Comparison of ENCODE assay signal across 17 cellular contexts in genomic region chr18:62106271-62106670, GRCh38.
DNase-seq lines count a peak whose midpoint lies in the region; ATAC-seq, FAIRE-seq and TF ChIP-seq lines count a peak whose summit lies in the region.
"Had no signal": no experiment of that assay in that cellular context is flagged by ENCODE, and none has a peak within 500 bp of the region (broad histone marks: within the 10 kb centered on the region; RNA-seq: fewer than 3 reads in every experiment).

No MANE protein-coding gene starts in this region.

- H3K9ac ChIP-seq in IMR-90 (ENCODE audit: low read depth, low read length), result no peak overlapping the region
- no peak overlapping the region for H3K9ac ChIP-seq in endothelial cell of umbilical vein (replicated peaks; ENCODE audit: extremely low read depth, insufficient read depth, low read length)
- H3K9ac ChIP-seq: BLaER1 had no signal

- no peaks in the 10 kb centered on the region for H3K79me1 ChIP-seq in IMR-90 (ENCODE audit: low read depth in 1 of 2, low read length in 2 of 2)

- peak; percentile 81 for FAIRE-seq in endothelial cell of umbilical vein (lab: Jason Lieb, UNC)
- FAIRE-seq: A204.1, H54 had no signal

- H3K4me2 ChIP-seq in IMR-90 (ENCODE audit: low read depth, low read length) (no peak overlapping the region), endothelial cell of umbilical vein (ENCODE audit: insufficient read depth, low read length) (peak overlapping the region; percentile 60)
- H3K4me2 ChIP-seq: BLaER1, GM23338 had no signal

- H3K9me3 ChIP-seq in IMR-90 (ENCODE audit: control insufficient read depth, insufficient read depth, low read length) (no peaks in the 10 kb centered on the region), endothelial cell of umbilical vein (replicated peaks; ENCODE audit: control insufficient read depth, insufficient read depth, low read length) (no peaks in the 10 kb centered on the region)
- H3K9me3 ChIP-seq: BLaER1 had no signal

- no TSS peak for BruUV-seq in IMR-90 (replicated peaks; lab: Mats Ljungman, UMichigan)
- no TSS peak for BruUV-seq in endothelial cell of umbilical vein (replicated peaks; lab: Mats Ljungman, UMichigan)

- H4K20me1 ChIP-seq in IMR-90 (ENCODE audit: insufficient read depth, low read length), result no peaks in the 10 kb centered on the region
- no peaks in the 10 kb centered on the region for H4K20me1 ChIP-seq in endothelial cell of umbilical vein (replicated peaks; ENCODE audit: control insufficient read depth, extremely low read depth, insufficient read depth, low read length)
- H4K20me1 ChIP-seq: BLaER1 had no signal

- H3K27me3 ChIP-seq in IMR-90 (ENCODE audit: control insufficient read depth, insufficient read depth, low read length) (no peaks in the 10 kb centered on the region), endothelial cell of umbilical vein (ENCODE audit: control insufficient read depth in 2 of 2, insufficient read depth in 2 of 2, low read length in 2 of 2) (no peaks in the 10 kb centered on the region)
- H3K27me3 ChIP-seq: BLaER1 had no signal

- no peak overlapping the region for H2BK15ac ChIP-seq in IMR-90 (ENCODE audit: low read depth, low read length)

- no peaks in the 10 kb centered on the region for H3K36me3 ChIP-seq in IMR-90 (ENCODE audit: control insufficient read depth, insufficient read depth, low read length)
- H3K36me3 ChIP-seq in endothelial cell of umbilical vein (ENCODE audit: control insufficient read depth in 2 of 2, extremely low read depth in 1 of 2, insufficient read depth in 2 of 2, low read length in 2 of 2), result no peaks in the 10 kb centered on the region

- no peak overlapping the region for H2BK5ac ChIP-seq in IMR-90 (ENCODE audit: low read depth, low read length, poor library complexity, severe bottlenecking)

- no peaks in the 10 kb centered on the region for H3K79me2 ChIP-seq in endothelial cell of umbilical vein (ENCODE audit: control insufficient read depth, insufficient read depth, low read length)

- POLR2A ChIA-PET in IMR-90 (lab: Charles Lee; ENCODE audit: unreplicated experiment) (no interaction called here), endothelial cell of umbilical vein (lab: Charles Lee) (interaction anchor here (0.7 to 0.8 kb wide), 2 partner anchors 18 to 212 kb away, joined by 3 to 5 read pairs; no protein-coding TSS in a partner anchor)

- no CpG with 5 or more reads among the region's 2 CpGs for WGBS in IMR-90 (ENCODE audit: extremely low coverage in 2 of 2, insufficient read length in 1 of 2), 2 experiments

- peaks cover 3% of the 10 kb centered on the region; the same call in 1 of the 2 replicates for H3K9me1 ChIP-seq in IMR-90 (ENCODE audit: insufficient read depth, low read length)
- peaks cover 3% of the 10 kb centered on the region for H3K9me1 ChIP-seq in endothelial cell of umbilical vein (replicated peaks; ENCODE audit: control insufficient read depth, extremely low read depth, insufficient read depth, low read length)

- TF ChIP-seq CTCF in IMR-90 (conservative IDR thresholded peaks at IDR 0.05; ENCODE audit: low read depth, low read length) (no peak), cardiac fibroblast (IDR thresholded peaks at IDR 0.05; ENCODE audit: low read depth, low read length) (no peak), endothelial cell of umbilical vein (IDR thresholded peaks at IDR 0.05; ENCODE audit: extremely low read depth in 1 of 2, insufficient read depth in 1 of 2, low read depth in 1 of 2, low read length in 2 of 2) (no peak)

- H3K4me3 ChIP-seq in IMR-90 (ENCODE audit: insufficient read depth, low read depth, low read length), result no peak overlapping the region
- H3K4me3 ChIP-seq in cardiac fibroblast (replicated peaks in 1 of 2; ENCODE audit: low read depth in 2 of 2, low read length in 2 of 2), result no peak overlapping the region
- no peak overlapping the region for H3K4me3 ChIP-seq in endothelial cell of umbilical vein (replicated peaks in 1 of 3; ENCODE audit: insufficient read depth in 1 of 3, low read depth in 1 of 3, low read length in 3 of 3)
- H3K4me3 ChIP-seq: BLaER1, GM23338 had no signal

- H3K4me1 ChIP-seq in IMR-90 (ENCODE audit: control insufficient read depth, insufficient read depth, low read length) (peaks cover 2% of the 10 kb centered on the region), endothelial cell of umbilical vein (ENCODE audit: control insufficient read depth, extremely low read depth, insufficient read depth, low read length) (peaks cover 25% of the 10 kb centered on the region)
- H3K4me1 ChIP-seq: BLaER1 had no signal

- CTCF ChIA-PET in IMR-90 (lab: Yijun Ruan, JAX) (no interaction called here), endothelial cell of umbilical vein (lab: Charles Lee) (interaction anchor here (0.6 to 1.6 kb wide), 5 partner anchors 8 to 524 kb away, joined by 3 to 9 read pairs (median 4); no protein-coding TSS in a partner anchor)

- TF ChIP-seq RAD21 in IMR-90 (IDR thresholded peaks at IDR 0.05; ENCODE audit: low read length), result no peak

- ATAC-seq in IMR-90 (ENCODE audit: low read depth), result no peak
- ATAC-seq: GM23338 had no signal

- no peak overlapping the region for H4K91ac ChIP-seq in IMR-90 (ENCODE audit: insufficient read depth, low read depth, low read length)

- H3K14ac ChIP-seq in IMR-90 (replicated peaks; ENCODE audit: low read depth, low read length), result no peak overlapping the region

- TF ChIP-seq POLR2A in IMR-90 (IDR thresholded peaks at IDR 0.05; ENCODE audit: low read depth, low read length) (no peak), endothelial cell of umbilical vein (IDR thresholded peaks at IDR 0.05; ENCODE audit: low read depth, low read length) (no peak)

- no peak overlapping the region for H2BK20ac ChIP-seq in IMR-90 (ENCODE audit: low read depth, low read length)

- H2AFZ ChIP-seq in IMR-90 (replicated peaks; ENCODE audit: low read length, poor library complexity) (no peak overlapping the region), endothelial cell of umbilical vein (ENCODE audit: low read depth, low read length) (no peak overlapping the region)
- H2AFZ ChIP-seq: GM23338 had no signal

- no peak overlapping the region for H3K56ac ChIP-seq in IMR-90 (ENCODE audit: extremely low read depth, insufficient read depth, low read length)

- no peak overlapping the region for H3K4ac ChIP-seq in IMR-90 (ENCODE audit: low read depth, low read length)

- H3K27ac ChIP-seq in IMR-90 (ENCODE audit: insufficient read depth, low read length), result no peak overlapping the region
- peak overlapping the region; percentile 22 for H3K27ac ChIP-seq in endothelial cell of umbilical vein (ENCODE audit: insufficient read depth, low read depth, low read length)
- H3K27ac ChIP-seq: BLaER1 had no signal

- in situ Hi-C loops in IMR-90 (cut with MboI; ENCODE audit: low sequenced_read_pairs), result no loop called here

- dilution Hi-C loops in IMR-90 (cut with HindIII; ENCODE audit: low sequenced_read_pairs, unreplicated experiment), result no loop called here
- dilution Hi-C loops in endothelial cell of umbilical vein (cut with MboI; ENCODE audit: extremely low pct_ligation_motif_present, low sequenced_read_pairs), result no loop called here

- H2AK9ac ChIP-seq in IMR-90 (replicated peaks; ENCODE audit: low read depth, low read length, poor library complexity), result no peak overlapping the region

- no peak overlapping the region for H2AK5ac ChIP-seq in IMR-90 (ENCODE audit: low read depth, low read length)

- H3K18ac ChIP-seq in IMR-90 (ENCODE audit: low read depth, low read length), result no peak overlapping the region

- no peak overlapping the region for H3K23ac ChIP-seq in IMR-90 (ENCODE audit: low read depth, low read length)

- DNase-seq in IMR-90 (peak; percentile 21), cardiac fibroblast (ENCODE audit: low read depth in 2 of 2) (peak; percentile 7 to 12), endothelial cell of umbilical vein (ENCODE audit: low read depth, low spot score) (peak; percentile 84), pulmonary artery endothelial cell (ENCODE audit: low read depth, low spot score) (peak; percentile 59), NCI-H510A treated with DMSO at 0.1 percent for 48 hours (lab: John Stamatoyannopoulos, UW) (no peak), cerebellum (ENCODE audit: low spot score) (no peak), Ammon's horn (ENCODE audit: low spot score) (no peak)
- DNase-seq: ACHN; CD4-positive, alpha-beta memory T cell; DMS153; DMS79; GF-D8; HCEC 1CT had no signal

- H4K8ac ChIP-seq in IMR-90 (ENCODE audit: low read depth in 2 of 2, low read length in 2 of 2), result no peak overlapping the region

- intact Hi-C loops in IMR-90 (cut with micrococcal nuclease) (no loop called here), endothelial cell of umbilical vein (cut with micrococcal nuclease) (loop anchor here (1.0 to 5.0 kb wide), 3 partner anchors 107 to 214 kb away; partner anchors contain the start of gene RNF152)

- H2BK120ac ChIP-seq in IMR-90 (ENCODE audit: low read depth, low read length), result no peak overlapping the region

- H4K5ac ChIP-seq in IMR-90 (ENCODE audit: low read depth, low read length), result no peak overlapping the region

TF ChIP-seq in IMR-90, 13 proteins besides CTCF, POLR2A, EP300 and RAD21:
- TF ChIP-seq ELK1 (IDR thresholded peaks at IDR 0.05; ENCODE audit: borderline replicate concordance, low read depth, low read length) (no peak), RCOR1 (IDR thresholded peaks at IDR 0.05; ENCODE audit: insufficient replicate concordance, low read length) (no peak)

TF ChIP-seq in endothelial cell of umbilical vein, 7 proteins besides CTCF, POLR2A, EP300 and RAD21:
- TF ChIP-seq POLR2AphosphoS5 (IDR thresholded peaks at IDR 0.05; ENCODE audit: insufficient read depth, low read depth, low read length) (peak; percentile 74), MYC (IDR thresholded peaks at IDR 0.05; ENCODE audit: low read depth, low read length) (no peak), GATA2 (IDR thresholded peaks at IDR 0.05; ENCODE audit: insufficient read depth, insufficient read length, low read depth, low read length) (peak; percentile 93), FOS (IDR thresholded peaks at IDR 0.05; ENCODE audit: borderline replicate concordance, insufficient read depth, low read length) (peak; percentile 95), JUN (IDR thresholded peaks at IDR 0.05; ENCODE audit: borderline replicate concordance, insufficient read depth, insufficient read length, low read depth) (peak; percentile 49)

Comparison
In these comparisons a context has a peak if more than half of its experiments do, and no peak if none do; other contexts are left out.
1. DNase-seq: peak in IMR-90 (single experiment), cardiac fibroblast (2 of 2), endothelial cell of umbilical vein (single experiment) and pulmonary artery endothelial cell (single experiment); none in NCI-H510A treated with DMSO at 0.1 percent for 48 hours (single experiment), cerebellum (single experiment) and Ammon's horn (single experiment).